9 cellular contexts compared by ENCODE assay signal in genomic region chr3:12661926-12662592, GRCh38. TPM values are rescaled to one million over a fixed set of nuclear protein-coding genes. Genes with fewer than 3 reads are reported as not detected.
DNase-seq lines count a peak whose midpoint lies in the region; ATAC-seq, FAIRE-seq and TF ChIP-seq lines count a peak whose summit lies in the region.
"Had no signal": no experiment of that assay in that cellular context is flagged by ENCODE, and none has a peak within 500 bp of the region (broad histone marks: within the 10 kb centered on the region; RNA-seq: fewer than 3 reads in every experiment).

No MANE protein-coding gene starts in this region.

- POLR2A ChIA-PET in A549 (lab: Yijun Ruan, JAX) = interaction anchor here (0.7 to 0.9 kb wide), 2 partner anchors 14 to 101 kb away, joined by 3 to 4 read pairs; no protein-coding TSS in a partner anchor

- no peak for TF ChIP-seq EP300 in A549 (IDR thresholded peaks at IDR 0.05)

- H3K27me3 ChIP-seq in HUES6 (ENCODE audit: control insufficient read depth, insufficient read depth, low read length) = no peaks in the 10 kb centered on the region
- H3K27me3 ChIP-seq in muscle layer of duodenum (ENCODE audit: low read depth, low read length) = no peaks in the 10 kb centered on the region

- TF ChIP-seq RAD21 in A549 (conservative IDR thresholded peaks at IDR 0.05 in 1 of 2, IDR thresholded peaks at IDR 0.05 in 1 of 2) = no peak

- no peaks in the 10 kb centered on the region for H3K36me3 ChIP-seq in HUES6 (ENCODE audit: control insufficient read depth, insufficient read depth, low read length)
- H3K36me3 ChIP-seq in muscle layer of duodenum (ENCODE audit: control insufficient read depth in 1 of 2, insufficient read depth in 2 of 2, low read length in 2 of 2) = peaks cover 0 to 7% of the 10 kb centered on the region in 2 donors

- peak overlapping the region; percentile 98 for H3K9ac ChIP-seq in HUES6 (ENCODE audit: low read length)

- H3K4me1 ChIP-seq in A549 (peaks cover 22% of the 10 kb centered on the region; the same call in 2 of the 3 replicates), HUES6 (ENCODE audit: control insufficient read depth, insufficient read depth, low read length) (peaks cover 21% of the 10 kb centered on the region), muscle layer of duodenum (ENCODE audit: control insufficient read depth in 1 of 2, insufficient read depth in 2 of 2, low read length in 2 of 2) (peaks cover 10 to 29% of the 10 kb centered on the region in 2 donors)

- FAIRE-seq in A549 (lab: Jason Lieb, UNC) = no peak

- DNase-seq in A549 (ENCODE audit: low read depth in 1 of 2, low spot score in 1 of 2) (no peak), caudate nucleus (lab: John Stamatoyannopoulos, UW) (no peak), ecto neural progenitor cell (ENCODE audit: low spot score) (no peak), NCI-H2107 treated with DMSO at 0.1 percent for 48 hours (lab: John Stamatoyannopoulos, UW; ENCODE audit: unreplicated experiment) (no peak), D341Med (ENCODE audit: low spot score) (no peak), HuH-7 (ENCODE audit: low spot score) (no peak)
- DNase-seq: NCI-H1105 treated with DMSO at 0.1 percent for 48 hours had no signal

- no peak for TF ChIP-seq CTCF in A549 (IDR thresholded peaks at IDR 0.05)

- no peak for TF ChIP-seq POLR2A in A549 (IDR thresholded peaks at IDR 0.05; ENCODE audit: low read length)

- WGBS in A549 (ENCODE audit: missing lambda C conversion rate) = 46% methylated on average over 5 of the region's 5 CpGs

- H3K9me3 ChIP-seq in A549 (no peaks in the 10 kb centered on the region), HUES6 (ENCODE audit: control insufficient read depth, insufficient read depth, low read depth, low read length) (no peaks in the 10 kb centered on the region), muscle layer of duodenum (ENCODE audit: control insufficient read depth in 1 of 2, low read length in 2 of 2) (no peaks in the 10 kb centered on the region)

- H3K4me3 ChIP-seq in A549 (peak overlapping the region; percentile 85), HUES6 (ENCODE audit: low read depth, low read length) (peak overlapping the region; percentile 89), muscle layer of duodenum (ENCODE audit: low read depth in 1 of 2, low read length in 2 of 2) (peak overlapping the region; percentile 97 to 99)

- H3K4me2 ChIP-seq in A549 = peak overlapping the region; percentile 90

- no peak for ATAC-seq in A549

- H3K27ac ChIP-seq in A549 (peak overlapping the region; percentile 97 to 98; a peak in 5 of 6 replicates), HUES6 (ENCODE audit: low read depth, low read length) (no peak overlapping the region), caudate nucleus (ENCODE audit: low read depth, low read length) (peak overlapping the region; percentile 96), muscle layer of duodenum (ENCODE audit: low read length) (peak overlapping the region; percentile 99)

- CTCF ChIA-PET in A549 (lab: Yijun Ruan, JAX) = interaction anchor here (0.6 to 1.3 kb wide), 3 partner anchors 16 to 65 kb away, joined by 3 read pairs; no protein-coding TSS in a partner anchor

TF ChIP-seq in A549, 52 proteins besides CTCF, POLR2A, EP300 and RAD21:
- TF ChIP-seq ELK1 (IDR thresholded peaks at IDR 0.05; ENCODE audit: low read depth, low read length) = no peak
- TF ChIP-seq JUN (IDR thresholded peaks at IDR 0.05) = no peak
- no peak for TF ChIP-seq CBX2 (IDR thresholded peaks at IDR 0.05; ENCODE audit: borderline replicate concordance, low read depth)
- no peak for TF ChIP-seq HEYL (CRISPR knock-in tag; IDR thresholded peaks at IDR 0.05)
- no peak for TF ChIP-seq FOXS1 (CRISPR knock-in tag; IDR thresholded peaks at IDR 0.05)
- TF ChIP-seq JUNB (IDR thresholded peaks at IDR 0.05) = no peak
- no peak for TF ChIP-seq CHD4 (IDR thresholded peaks at IDR 0.05; ENCODE audit: borderline replicate concordance)
- no peak for TF ChIP-seq RNF2 (IDR thresholded peaks at IDR 0.05; ENCODE audit: borderline replicate concordance, low read depth)
- no peak for TF ChIP-seq ZNF302 (CRISPR knock-in tag; IDR thresholded peaks at IDR 0.05)
- no peak for TF ChIP-seq KDM5A (IDR thresholded peaks at IDR 0.05)
- no peak for TF ChIP-seq PBX3 (IDR thresholded peaks at IDR 0.05)
- TF ChIP-seq NR3C1 (IDR thresholded peaks at IDR 0.05) = no peak
- TF ChIP-seq ATOH8 (CRISPR knock-in tag; IDR thresholded peaks at IDR 0.05; ENCODE audit: low read depth) = no peak
- TF ChIP-seq CBX8 (IDR thresholded peaks at IDR 0.05) = no peak
- TF ChIP-seq KDM1A (IDR thresholded peaks at IDR 0.05; ENCODE audit: low read depth) = no peak
- TF ChIP-seq EHMT2 (IDR thresholded peaks at IDR 0.05; ENCODE audit: low read depth) = no peak
- TF ChIP-seq NPAS2 (CRISPR knock-in tag; IDR thresholded peaks at IDR 0.05; ENCODE audit: borderline replicate concordance) = no peak

RNA-seq across cellular contexts. Expression of gene RAF1, which starts 1.9 kb away (rescaled TPM):
- polyA plus RNA-seq in A549 (2011; rRNA removed) = 94.6 and 109 TPM in 2 replicates
- 58.4 and 73.0 TPM in 2 replicates for polyA plus RNA-seq in A549 (2012; cell fraction: cytosol; rRNA removed)
- 88.5 and 123 TPM in 2 replicates for polyA plus RNA-seq in A549 (2012; cell fraction: nucleus; rRNA removed)
- polyA plus RNA-seq in A549 (2017; fragmentation: RNase III; extraction: RNeasy Plus Mini Kit Qiagen cat#74134 plus additional on column Dnase treatment) = 54.2 to 57.0 TPM (median 56.2 TPM) in 3 replicates
- 132 and 135 TPM in 2 replicates for polyA minus RNA-seq in A549 (2011; rRNA and poly(A)+ RNA removed)
